In genomic region chr10:14954001-14954770, GRCh38 we compare ENCODE assay signal across 1 cellular context.
TF ChIP-seq lines count a peak whose summit lies in the region.

Gene DCLRE1C, minus strand, starts transcription at chr10:14954096. Its CDS starts 86 bp downstream, at chr10:14954010.

TF ChIP-seq in K562, 482 proteins besides CTCF, POLR2A, EP300 and RAD21 (continued from another document and continues in another):
- TF ChIP-seq, protein P1, sequence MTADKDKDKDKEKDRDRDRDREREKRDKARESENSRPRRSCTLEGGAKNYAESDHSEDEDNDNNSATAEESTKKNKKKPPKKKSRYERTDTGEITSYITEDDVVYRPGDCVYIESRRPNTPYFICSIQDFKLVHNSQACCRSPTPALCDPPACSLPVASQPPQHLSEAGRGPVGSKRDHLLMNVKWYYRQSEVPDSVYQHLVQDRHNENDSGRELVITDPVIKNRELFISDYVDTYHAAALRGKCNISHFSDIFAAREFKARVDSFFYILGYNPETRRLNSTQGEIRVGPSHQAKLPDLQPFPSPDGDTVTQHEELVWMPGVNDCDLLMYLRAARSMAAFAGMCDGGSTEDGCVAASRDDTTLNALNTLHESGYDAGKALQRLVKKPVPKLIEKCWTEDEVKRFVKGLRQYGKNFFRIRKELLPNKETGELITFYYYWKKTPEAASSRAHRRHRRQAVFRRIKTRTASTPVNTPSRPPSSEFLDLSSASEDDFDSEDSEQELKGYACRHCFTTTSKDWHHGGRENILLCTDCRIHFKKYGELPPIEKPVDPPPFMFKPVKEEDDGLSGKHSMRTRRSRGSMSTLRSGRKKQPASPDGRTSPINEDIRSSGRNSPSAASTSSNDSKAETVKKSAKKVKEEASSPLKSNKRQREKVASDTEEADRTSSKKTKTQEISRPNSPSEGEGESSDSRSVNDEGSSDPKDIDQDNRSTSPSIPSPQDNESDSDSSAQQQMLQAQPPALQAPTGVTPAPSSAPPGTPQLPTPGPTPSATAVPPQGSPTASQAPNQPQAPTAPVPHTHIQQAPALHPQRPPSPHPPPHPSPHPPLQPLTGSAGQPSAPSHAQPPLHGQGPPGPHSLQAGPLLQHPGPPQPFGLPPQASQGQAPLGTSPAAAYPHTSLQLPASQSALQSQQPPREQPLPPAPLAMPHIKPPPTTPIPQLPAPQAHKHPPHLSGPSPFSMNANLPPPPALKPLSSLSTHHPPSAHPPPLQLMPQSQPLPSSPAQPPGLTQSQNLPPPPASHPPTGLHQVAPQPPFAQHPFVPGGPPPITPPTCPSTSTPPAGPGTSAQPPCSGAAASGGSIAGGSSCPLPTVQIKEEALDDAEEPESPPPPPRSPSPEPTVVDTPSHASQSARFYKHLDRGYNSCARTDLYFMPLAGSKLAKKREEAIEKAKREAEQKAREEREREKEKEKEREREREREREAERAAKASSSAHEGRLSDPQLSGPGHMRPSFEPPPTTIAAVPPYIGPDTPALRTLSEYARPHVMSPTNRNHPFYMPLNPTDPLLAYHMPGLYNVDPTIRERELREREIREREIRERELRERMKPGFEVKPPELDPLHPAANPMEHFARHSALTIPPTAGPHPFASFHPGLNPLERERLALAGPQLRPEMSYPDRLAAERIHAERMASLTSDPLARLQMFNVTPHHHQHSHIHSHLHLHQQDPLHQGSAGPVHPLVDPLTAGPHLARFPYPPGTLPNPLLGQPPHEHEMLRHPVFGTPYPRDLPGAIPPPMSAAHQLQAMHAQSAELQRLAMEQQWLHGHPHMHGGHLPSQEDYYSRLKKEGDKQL (CRISPR knock-in tag; IDR thresholded peaks at IDR 0.05; ENCODE audit: borderline replicate concordance), result no peak
- no peak for TF ChIP-seq CAMTA2 (CRISPR knock-in tag; conservative IDR thresholded peaks at IDR 0.05)
- TF ChIP-seq NFE2L1 (tag; IDR thresholded peaks at IDR 0.05; ENCODE audit: borderline replicate concordance, low read depth), result no peak
- TF ChIP-seq, protein P2, sequence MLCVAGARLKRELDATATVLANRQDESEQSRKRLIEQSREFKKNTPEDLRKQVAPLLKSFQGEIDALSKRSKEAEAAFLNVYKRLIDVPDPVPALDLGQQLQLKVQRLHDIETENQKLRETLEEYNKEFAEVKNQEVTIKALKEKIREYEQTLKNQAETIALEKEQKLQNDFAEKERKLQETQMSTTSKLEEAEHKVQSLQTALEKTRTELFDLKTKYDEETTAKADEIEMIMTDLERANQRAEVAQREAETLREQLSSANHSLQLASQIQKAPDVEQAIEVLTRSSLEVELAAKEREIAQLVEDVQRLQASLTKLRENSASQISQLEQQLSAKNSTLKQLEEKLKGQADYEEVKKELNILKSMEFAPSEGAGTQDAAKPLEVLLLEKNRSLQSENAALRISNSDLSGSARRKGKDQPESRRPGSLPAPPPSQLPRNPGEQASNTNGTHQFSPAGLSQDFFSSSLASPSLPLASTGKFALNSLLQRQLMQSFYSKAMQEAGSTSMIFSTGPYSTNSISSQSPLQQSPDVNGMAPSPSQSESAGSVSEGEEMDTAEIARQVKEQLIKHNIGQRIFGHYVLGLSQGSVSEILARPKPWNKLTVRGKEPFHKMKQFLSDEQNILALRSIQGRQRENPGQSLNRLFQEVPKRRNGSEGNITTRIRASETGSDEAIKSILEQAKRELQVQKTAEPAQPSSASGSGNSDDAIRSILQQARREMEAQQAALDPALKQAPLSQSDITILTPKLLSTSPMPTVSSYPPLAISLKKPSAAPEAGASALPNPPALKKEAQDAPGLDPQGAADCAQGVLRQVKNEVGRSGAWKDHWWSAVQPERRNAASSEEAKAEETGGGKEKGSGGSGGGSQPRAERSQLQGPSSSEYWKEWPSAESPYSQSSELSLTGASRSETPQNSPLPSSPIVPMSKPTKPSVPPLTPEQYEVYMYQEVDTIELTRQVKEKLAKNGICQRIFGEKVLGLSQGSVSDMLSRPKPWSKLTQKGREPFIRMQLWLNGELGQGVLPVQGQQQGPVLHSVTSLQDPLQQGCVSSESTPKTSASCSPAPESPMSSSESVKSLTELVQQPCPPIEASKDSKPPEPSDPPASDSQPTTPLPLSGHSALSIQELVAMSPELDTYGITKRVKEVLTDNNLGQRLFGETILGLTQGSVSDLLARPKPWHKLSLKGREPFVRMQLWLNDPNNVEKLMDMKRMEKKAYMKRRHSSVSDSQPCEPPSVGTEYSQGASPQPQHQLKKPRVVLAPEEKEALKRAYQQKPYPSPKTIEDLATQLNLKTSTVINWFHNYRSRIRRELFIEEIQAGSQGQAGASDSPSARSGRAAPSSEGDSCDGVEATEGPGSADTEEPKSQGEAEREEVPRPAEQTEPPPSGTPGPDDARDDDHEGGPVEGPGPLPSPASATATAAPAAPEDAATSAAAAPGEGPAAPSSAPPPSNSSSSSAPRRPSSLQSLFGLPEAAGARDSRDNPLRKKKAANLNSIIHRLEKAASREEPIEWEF (CRISPR knock-in tag; IDR thresholded peaks at IDR 0.05), result no peak
- peak; percentile 96 for TF ChIP-seq RBM25 (IDR thresholded peaks at IDR 0.05; ENCODE audit: low read depth, low read length, severe bottlenecking)
- TF ChIP-seq ZNF449 (CRISPR knock-in tag; IDR thresholded peaks at IDR 0.05), result no peak
- 0 out of 2 replicates have a peak, but pooled peaks have one; percentile 33 for TF ChIP-seq CBX1 (IDR thresholded peaks at IDR 0.05; ENCODE audit: low read depth)
- TF ChIP-seq MTA2 (IDR thresholded peaks at IDR 0.05; ENCODE audit: low read depth), result no peak
- TF ChIP-seq HNRNPL (IDR thresholded peaks at IDR 0.05; ENCODE audit: low read depth, low read length), result no peak
- no peak for TF ChIP-seq YBX1 (IDR thresholded peaks at IDR 0.05)
- peak; percentile 67 for TF ChIP-seq TAF1 (IDR thresholded peaks at IDR 0.05; ENCODE audit: control insufficient read depth, extremely low read depth, insufficient read depth, low read length, severe bottlenecking)
- TF ChIP-seq, protein P3, sequence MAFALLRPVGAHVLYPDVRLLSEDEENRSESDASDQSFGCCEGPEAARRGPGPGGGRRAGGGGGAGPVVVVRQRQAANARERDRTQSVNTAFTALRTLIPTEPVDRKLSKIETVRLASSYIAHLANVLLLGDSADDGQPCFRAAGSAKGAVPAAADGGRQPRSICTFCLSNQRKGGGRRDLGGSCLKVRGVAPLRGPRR (CRISPR knock-in tag; IDR thresholded peaks at IDR 0.05), result no peak
- no peak for TF ChIP-seq BMI1 (IDR thresholded peaks at IDR 0.05; ENCODE audit: low read length)
- no peak for TF ChIP-seq CHD4 (IDR thresholded peaks at IDR 0.05; ENCODE audit: insufficient read depth, insufficient replicate concordance, low read depth, low read length, poor library complexity, severe bottlenecking)
- TF ChIP-seq RBM14 (IDR thresholded peaks at IDR 0.05; ENCODE audit: borderline replicate concordance, insufficient read depth, low read depth, low read length), result no peak
- TF ChIP-seq ZNF212 (CRISPR knock-in tag; IDR thresholded peaks at IDR 0.05), result no peak
- no peak for TF ChIP-seq ZC3H11A (IDR thresholded peaks at IDR 0.05; ENCODE audit: low read depth, low read length)
- no peak for TF ChIP-seq SMARCB1 (IDR thresholded peaks at IDR 0.05; ENCODE audit: insufficient read length, low read depth)
- no peak for TF ChIP-seq ZNF41 (CRISPR knock-in tag; conservative IDR thresholded peaks at IDR 0.05)
- TF ChIP-seq ZNF639 (CRISPR knock-in tag; conservative IDR thresholded peaks at IDR 0.05 in 1 of 2, IDR thresholded peaks at IDR 0.05 in 1 of 2), result no peak; a peak in 1 of 4 replicates
- TF ChIP-seq GTF2A2 (tag; IDR thresholded peaks at IDR 0.05), result no peak
- TF ChIP-seq HES1 (IDR thresholded peaks at IDR 0.05; ENCODE audit: low read depth), result no peak
- TF ChIP-seq ZFPM2 (CRISPR knock-in tag; IDR thresholded peaks at IDR 0.05), result no peak
- TF ChIP-seq SMARCC2 (IDR thresholded peaks at IDR 0.05; ENCODE audit: low read depth), result no peak
- no peak for TF ChIP-seq BRD9 (IDR thresholded peaks at IDR 0.05; ENCODE audit: low read depth, partially characterized antibody)
- TF ChIP-seq PML (IDR thresholded peaks at IDR 0.05; ENCODE audit: low read length), result peak; percentile 80
- no peak for TF ChIP-seq RHOXF2B (CRISPR knock-in tag; conservative IDR thresholded peaks at IDR 0.05)
- TF ChIP-seq, protein P4, sequence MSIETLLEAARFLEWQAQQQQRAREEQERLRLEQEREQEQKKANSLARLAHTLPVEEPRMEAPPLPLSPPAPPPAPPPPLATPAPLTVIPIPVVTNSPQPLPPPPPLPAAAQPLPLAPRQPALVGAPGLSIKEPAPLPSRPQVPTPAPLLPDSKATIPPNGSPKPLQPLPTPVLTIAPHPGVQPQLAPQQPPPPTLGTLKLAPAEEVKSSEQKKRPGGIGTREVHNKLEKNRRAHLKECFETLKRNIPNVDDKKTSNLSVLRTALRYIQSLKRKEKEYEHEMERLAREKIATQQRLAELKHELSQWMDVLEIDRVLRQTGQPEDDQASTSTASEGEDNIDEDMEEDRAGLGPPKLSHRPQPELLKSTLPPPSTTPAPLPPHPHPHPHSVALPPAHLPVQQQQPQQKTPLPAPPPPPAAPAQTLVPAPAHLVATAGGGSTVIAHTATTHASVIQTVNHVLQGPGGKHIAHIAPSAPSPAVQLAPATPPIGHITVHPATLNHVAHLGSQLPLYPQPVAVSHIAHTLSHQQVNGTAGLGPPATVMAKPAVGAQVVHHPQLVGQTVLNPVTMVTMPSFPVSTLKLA (conservative IDR thresholded peaks at IDR 0.05), result peak; percentile 90 to 95
- peak; percentile 75 for TF ChIP-seq SPI1 (IDR thresholded peaks at IDR 0.05; ENCODE audit: borderline replicate concordance, low read depth, low read length)
- TF ChIP-seq ILF3 (IDR thresholded peaks at IDR 0.05; ENCODE audit: borderline replicate concordance), result no peak
- 0 out of 2 replicates have a peak, but pooled peaks have one; percentile 35 for TF ChIP-seq RREB1 (CRISPR knock-in tag; IDR thresholded peaks at IDR 0.05)
- TF ChIP-seq RBM39 (optimal IDR thresholded peaks at IDR 0.05; ENCODE audit: low read depth, low read length), result no peak
- peak in 1 of 2 experiments; percentile 42; a peak in 2 of 4 replicates for TF ChIP-seq RCOR1 (IDR thresholded peaks at IDR 0.05; ENCODE audit: borderline replicate concordance in 1 of 2, low read depth in 2 of 2, low read length in 2 of 2)
- peak; percentile 57 for TF ChIP-seq DPF2 (IDR thresholded peaks at IDR 0.05)
- peak; percentile 93 for TF ChIP-seq MYC (IDR thresholded peaks at IDR 0.05; ENCODE audit: low read depth, low read length)
- peak; percentile 65; the same call in 1 of the 2 replicates for TF ChIP-seq MYC (CRISPR knock-in tag; IDR thresholded peaks at IDR 0.05; ENCODE audit: borderline replicate concordance, low read depth)
- no peak for TF ChIP-seq ZNF717 (CRISPR knock-in tag; IDR thresholded peaks at IDR 0.05)
- no peak for TF ChIP-seq ZNF347 (CRISPR knock-in tag; IDR thresholded peaks at IDR 0.05; ENCODE audit: low read depth)
- TF ChIP-seq ETS2 (tag; IDR thresholded peaks at IDR 0.05; ENCODE audit: borderline replicate concordance, poor library complexity, severe bottlenecking), result no peak
